In genomic region chr10:86958109-86958830, GRCh38 we compare ENCODE assay signal across 9 cellular contexts. TPM values are rescaled to one million over a fixed set of nuclear protein-coding genes. Genes with fewer than 3 reads are reported as not detected.
DNase-seq lines count a peak whose midpoint lies in the region; ATAC-seq and TF ChIP-seq lines count a peak whose summit lies in the region.
"Had no signal": no experiment of that assay in that cellular context is flagged by ENCODE, and none has a peak within 500 bp of the region (broad histone marks: within the 10 kb centered on the region; RNA-seq: fewer than 3 reads in every experiment).

Gene SNCG (plus strand): TSS chr10:86958599. CDS start chr10:86958698, 99 bp downstream.

- TF ChIP-seq CTCF in cardiac muscle cell (IDR thresholded peaks at IDR 0.05; ENCODE audit: low read depth, low read length), result no peak
- no peak for TF ChIP-seq CTCF in GM13977 (IDR thresholded peaks at IDR 0.05; ENCODE audit: extremely low read depth, insufficient read depth, missing control alignments)

- no peaks in the 10 kb centered on the region for H3K27me3 ChIP-seq in SJSA1 (replicated peaks)
- H3K27me3 ChIP-seq in cardiac muscle cell, result no peaks in the 10 kb centered on the region

- in situ Hi-C loops in GM13977 (cut with MboI; ENCODE audit: low pct_unique_long_range_greater_than_20kb, low sequenced_read_pairs, unreplicated experiment), result no loop called here

- no peak for ATAC-seq in GM18505 (IDR thresholded peaks at IDR 0.05; ENCODE audit: unreplicated experiment)

- TF ChIP-seq POLR2A in GM18505 (IDR thresholded peaks at IDR 0.05; ENCODE audit: borderline replicate concordance, extremely low read depth, insufficient read depth, insufficient read length), result no peak

- H3K36me3 ChIP-seq in SJSA1 (no peaks in the 10 kb centered on the region), cardiac muscle cell (no peaks in the 10 kb centered on the region)

- H3K4me3 ChIP-seq in SJSA1 (no peak within 1 kb of the TSS), cardiac muscle cell (no peak within 1 kb of the TSS)

- H3K9me3 ChIP-seq in SJSA1 (replicated peaks) (no peaks in the 10 kb centered on the region), cardiac muscle cell (ENCODE audit: low read depth) (no peaks in the 10 kb centered on the region)

- H3K27ac ChIP-seq in SJSA1 (peak within 1 kb of the TSS; percentile 46), cardiac muscle cell (peak within 1 kb of the TSS; percentile 54)

- H3K4me1 ChIP-seq in SJSA1 (replicated peaks) (peaks cover 27% of the 10 kb centered on the region), cardiac muscle cell (ENCODE audit: low read depth) (peaks cover 44% of the 10 kb centered on the region)

- DNase-seq in DMS153 treated with DMSO at 0.1 percent for 48 hours (lab: John Stamatoyannopoulos, UW; ENCODE audit: unreplicated experiment), result peak; percentile 32
- no peak for DNase-seq in SJSA1 (ENCODE audit: low read depth in 1 of 2, low spot score in 2 of 2)
- DNase-seq in cardiac muscle cell (ENCODE audit: low read depth in 1 of 2, low spot score in 1 of 2), result peak in 1 of 2 donors; percentile 48
- no peak for DNase-seq in pulmonary artery endothelial cell (ENCODE audit: low read depth, low spot score)
- DNase-seq in T-helper 1 cell, result no peak
- no peak for DNase-seq in GM13977 (ENCODE audit: low spot score)
- no peak for DNase-seq in NCI-H526 treated with DMSO at 0.1 percent for 48 hours (lab: John Stamatoyannopoulos, UW)
- DNase-seq: erythroblast had no signal

RNA-seq across cellular contexts. Expression of gene SNCG, which starts in this region (rescaled TPM):
- total RNA-seq in SJSA1 (2014; rRNA removed; shearing (Covaris generic)), result 0.74 TPM in 1 of 2 replicates, not detected in the other
- total RNA-seq in cardiac muscle cell, result 3.0 and 7.9 TPM in 2 replicates
- 4.7 and 12.9 TPM in 2 replicates for polyA plus RNA-seq in cardiac muscle cell
- total RNA-seq in pulmonary artery endothelial cell, result 43.1 and 45.0 TPM in 2 replicates
